Comparison of ENCODE assay signal across 30 cellular contexts in genomic region chr15:89860851-89861360, GRCh38. TPM values are rescaled to one million over a fixed set of nuclear protein-coding genes. Genes with fewer than 3 reads are reported as not detected.
A peak's percentile ranks its signal among the peaks of the same experiment; 100 is the strongest.
DNase-seq lines count a peak whose midpoint lies in the region; ATAC-seq and FAIRE-seq lines count a peak whose summit lies in the region.
"Had no signal": no experiment of that assay in that cellular context is flagged by ENCODE, and none has a peak within 500 bp of the region (broad histone marks: within the 10 kb centered on the region; RNA-seq: fewer than 3 reads in every experiment).

No MANE protein-coding gene starts in this region.

- H3K27ac ChIP-seq in duodenal mucosa (ENCODE audit: low read depth, low read length) (peak overlapping the region; percentile 76), small intestine (ENCODE audit: low read depth in 1 of 2, low read length in 1 of 2) (peak overlapping the region; percentile 80 to 82), GM23248 (no peak overlapping the region)
- H3K27ac ChIP-seq: adrenal gland, esophagus muscularis mucosa, gastrocnemius medialis, neural progenitor cell, parathyroid adenoma, right atrium auricular region had no signal

- peaks cover 9 to 10% of the 10 kb centered on the region in 2 donors for H3K36me3 ChIP-seq in duodenal mucosa (ENCODE audit: control insufficient read depth in 1 of 2, insufficient read depth in 2 of 2, low read length in 2 of 2)
- peaks cover 0 to 3% of the 10 kb centered on the region in 2 donors for H3K36me3 ChIP-seq in small intestine (ENCODE audit: control insufficient read depth in 2 of 2, insufficient read depth in 2 of 2, low read length in 2 of 2)
- peaks cover 19% of the 10 kb centered on the region; the same call in 1 of the 2 replicates for H3K36me3 ChIP-seq in GM23248 (ENCODE audit: low read depth)
- H3K36me3 ChIP-seq: neural progenitor cell had no signal

- no peak overlapping the region for H3K4me2 ChIP-seq in GM23248 (ENCODE audit: unreplicated experiment)
- H3K4me2 ChIP-seq: neural progenitor cell, smooth muscle cell had no signal

- H3K9me3 ChIP-seq in duodenal mucosa (ENCODE audit: control insufficient read depth in 1 of 2, low read length in 2 of 2) (no peaks in the 10 kb centered on the region), small intestine (ENCODE audit: control insufficient read depth, low read depth) (no peaks in the 10 kb centered on the region), GM23248 (ENCODE audit: low read depth) (no peaks in the 10 kb centered on the region)
- H3K9me3 ChIP-seq: adrenal gland, esophagus muscularis mucosa, gastrocnemius medialis, right atrium auricular region had no signal

- H3K79me2 ChIP-seq in GM23248 (ENCODE audit: insufficient read depth): peaks cover 15% of the 10 kb centered on the region; the same call in 1 of the 2 replicates
- H3K79me2 ChIP-seq: parathyroid adenoma had no signal

- H3K4me3 ChIP-seq in duodenal mucosa (ENCODE audit: low read depth in 1 of 2, low read length in 2 of 2) (peak overlapping the region; percentile 17 to 23), small intestine (ENCODE audit: low read depth in 1 of 2, low read length in 2 of 2) (no peak overlapping the region), GM23248 (no peak overlapping the region)
- H3K4me3 ChIP-seq: adrenal gland, esophagus muscularis mucosa, gastrocnemius medialis, neural progenitor cell, right atrium auricular region, smooth muscle cell had no signal

- peak overlapping the region; percentile 20 to 51 for H3K9ac ChIP-seq in duodenal mucosa (ENCODE audit: low read depth in 1 of 2, low read length in 2 of 2)
- H3K9ac ChIP-seq in GM23248: no peak overlapping the region
- H3K9ac ChIP-seq: neural progenitor cell, parathyroid adenoma had no signal

- no peaks in the 10 kb centered on the region for H3K9me2 ChIP-seq in GM23248 (ENCODE audit: insufficient read depth)

- H3F3A ChIP-seq in GM23248 (ENCODE audit: insufficient read depth): no peaks in the 10 kb centered on the region; the same call in 1 of the 2 replicates

- DNase-seq in NCI-H82 (lab: John Stamatoyannopoulos, UW) (peak; percentile 61), NCI-H82 treated with DMSO at 0.1 percent for 48 hours (lab: John Stamatoyannopoulos, UW; ENCODE audit: unreplicated experiment) (no peak), NCI-H748 treated with DMSO at 0.1 percent for 48 hours (lab: John Stamatoyannopoulos, UW) (peak; percentile 20), small intestine (peak; percentile 94), GM23248 (no peak)
- DNase-seq in stimulated activated CD4-positive, alpha-beta T cell treated with anti-CD3 and anti-CD28 coated beads, Interleukin-4, amount 100 ng/mL, for 1 hour: no peak
- DNase-seq: 8988T; activated CD4-positive, alpha-beta T cell treated with anti-CD3 and anti-CD28 coated beads for 1 hour; activated CD8-positive, alpha-beta memory T cell treated with anti-CD3 and anti-CD28 coated beads, Interleukin-2, amount 50 U/mL, for 48 hours; activated CD8-positive, alpha-beta T cell treated with anti-CD3 and anti-CD28 coated beads for 36 hours; activated naive CD4-positive, alpha-beta T cell treated with anti-CD3 and anti-CD28 coated beads, Interleukin-2, amount 10 ng/mL, durations not matched to agents 7 days and 5 days; adrenal gland; CD4-positive, alpha-beta memory T cell; dermis blood vessel endothelial cell; gastrocnemius medialis; NCI-H1092 treated with DMSO at 0.1 percent for 48 hours; NCI-H1930; NCI-H526; stimulated activated naive CD8-positive, alpha-beta T cell treated with anti-CD3 and anti-CD28 coated beads, Interleukin-15, Interleukin-2, amounts not matched to agents 100 U/mL and 50 U/mL, for 24 hours had no signal

- in situ Hi-C loops in GM23248 (cut with MboI): no loop called here

- no peak overlapping the region for H2AFZ ChIP-seq in GM23248
- H2AFZ ChIP-seq: neural progenitor cell, parathyroid adenoma had no signal

- no peaks in the 10 kb centered on the region for H4K20me1 ChIP-seq in GM23248 (ENCODE audit: insufficient read depth)

- ATAC-seq in GM21723 (IDR thresholded peaks at IDR 0.05; ENCODE audit: unreplicated experiment): no peak
- ATAC-seq: activated CD8-positive, alpha-beta T cell treated with anti-CD3 and anti-CD28 coated beads for 36 hours; gastrocnemius medialis; left lobe of liver; stimulated activated naive CD8-positive, alpha-beta T cell treated with anti-CD3 and anti-CD28 coated beads, Interleukin-15, Interleukin-2, amounts not matched to agents 100 U/mL and 50 U/mL, for 24 hours had no signal

- 28 to 65% (median 43%) methylated on average over 4 of the region's 4 CpGs for WGBS in small intestine, 3 donors
- 73% methylated on average over 4 of the region's 4 CpGs for whole genome bisulfite sequencing in GM23248 (ENCODE audit: low coverage in 1 of 2, low lambda C conversion rate in 2 of 2, missing lambda C conversion rate in 2 of 2), 2 experiments

- FAIRE-seq in small intestine (lab: Jason Lieb, UNC): no peak
- FAIRE-seq: H1 had no signal

- H3K4me1 ChIP-seq in duodenal mucosa (ENCODE audit: control insufficient read depth in 1 of 2, insufficient read depth in 2 of 2, low read length in 2 of 2): peaks cover 53 to 69% of the 10 kb centered on the region in 2 donors
- H3K4me1 ChIP-seq in small intestine (ENCODE audit: control insufficient read depth in 2 of 2, insufficient read depth in 1 of 2, low read depth in 1 of 2, low read length in 1 of 2): peaks cover 6 to 12% of the 10 kb centered on the region in 2 donors
- 0 out of 2 replicates have a peak, but pooled peaks cover 5% of the 10 kb centered on the region for H3K4me1 ChIP-seq in GM23248 (ENCODE audit: insufficient read depth)
- H3K4me1 ChIP-seq: esophagus muscularis mucosa, neural progenitor cell, right atrium auricular region had no signal

- H3K27me3 ChIP-seq in duodenal mucosa (ENCODE audit: control insufficient read depth in 1 of 2, insufficient read depth in 2 of 2, low read length in 2 of 2) (no peaks in the 10 kb centered on the region), small intestine (ENCODE audit: control insufficient read depth in 2 of 2, insufficient read depth in 2 of 2, low read length in 2 of 2) (no peaks in the 10 kb centered on the region), GM23248 (replicated peaks; ENCODE audit: insufficient read depth) (no peaks in the 10 kb centered on the region)
- H3K27me3 ChIP-seq: adrenal gland, esophagus muscularis mucosa, gastrocnemius medialis, neural progenitor cell, right atrium auricular region had no signal

RNA-seq across cellular contexts. Expression of gene AP3S2, which starts 32.9 kb away (rescaled TPM):
- polyA plus RNA-seq in small intestine: 10 to 100 TPM; 22.7 to 33.3 (median 30.3) TPM
- 78.7 and 85.0 TPM in 2 replicates for total RNA-seq in GM23248 (2014; rRNA removed; shearing (Covaris generic))
- polyA plus RNA-seq in GM23248 (2016; fragmentation: Nextera tagmentation; extraction: Ambion mirVana): 23.7 and 27.0 TPM in 2 replicates

RNA-seq across cellular contexts. Expression of gene ANPEP, which starts 46.3 kb away (rescaled TPM):
- 1,000 to 10,000 TPM; 1,286 to 3,293 (median 3,150) TPM for polyA plus RNA-seq in small intestine
- 464 and 467 TPM in 2 replicates for total RNA-seq in GM23248 (2014; rRNA removed; shearing (Covaris generic))
- 568 and 585 TPM in 2 replicates for polyA plus RNA-seq in GM23248 (2016; fragmentation: Nextera tagmentation; extraction: Ambion mirVana)
- total RNA-seq: activated CD8-positive, alpha-beta T cell treated with anti-CD3 and anti-CD28 coated beads for 36 hours; SK-MEL-5 had no signal
- polyA plus RNA-seq: CD4-positive, alpha-beta memory T cell had no signal

RNA-seq across cellular contexts. Expression of gene ARPIN, which starts 51.8 kb away (rescaled TPM):
- polyA plus RNA-seq in small intestine (10 to 100 TPM; 11.9 to 19.5 (median 16.3) TPM), GM23248 (2016; fragmentation: Nextera tagmentation; extraction: Ambion mirVana) (5.4 and 6.0 TPM in 2 replicates)
- 8.7 and 9.0 TPM in 2 replicates for total RNA-seq in GM23248 (2014; rRNA removed; shearing (Covaris generic))
- total RNA-seq: activated CD8-positive, alpha-beta T cell treated with anti-CD3 and anti-CD28 coated beads for 36 hours; T-helper 2 cell treated with Interferon-gamma antibody and Interleukin-4, amounts not matched to agents 100 ng/mL and 5 ng/mL, for 36 hours had no signal
- polyA plus RNA-seq: CD4-positive, alpha-beta memory T cell had no signal

Comparison
In these comparisons a context has a peak if more than half of its experiments do, and no peak if none do; other contexts are left out.
1. DNase-seq: peak in NCI-H82 (single experiment), NCI-H748 treated with DMSO at 0.1 percent for 48 hours (single experiment) and small intestine (single experiment); none in NCI-H82 treated with DMSO at 0.1 percent for 48 hours (single experiment), stimulated activated CD4-positive, alpha-beta T cell treated with anti-CD3 and anti-CD28 coated beads, Interleukin-4, amount 100 ng/mL, for 1 hour (single experiment) and GM23248 (single experiment).
2. H3K4me3 ChIP-seq: peak in duodenal mucosa (2 of 2); none in small intestine (0 of 2) and GM23248 (single experiment).